Comparison of ENCODE assay signal across 8 cellular contexts in the genomic region with DNA sequence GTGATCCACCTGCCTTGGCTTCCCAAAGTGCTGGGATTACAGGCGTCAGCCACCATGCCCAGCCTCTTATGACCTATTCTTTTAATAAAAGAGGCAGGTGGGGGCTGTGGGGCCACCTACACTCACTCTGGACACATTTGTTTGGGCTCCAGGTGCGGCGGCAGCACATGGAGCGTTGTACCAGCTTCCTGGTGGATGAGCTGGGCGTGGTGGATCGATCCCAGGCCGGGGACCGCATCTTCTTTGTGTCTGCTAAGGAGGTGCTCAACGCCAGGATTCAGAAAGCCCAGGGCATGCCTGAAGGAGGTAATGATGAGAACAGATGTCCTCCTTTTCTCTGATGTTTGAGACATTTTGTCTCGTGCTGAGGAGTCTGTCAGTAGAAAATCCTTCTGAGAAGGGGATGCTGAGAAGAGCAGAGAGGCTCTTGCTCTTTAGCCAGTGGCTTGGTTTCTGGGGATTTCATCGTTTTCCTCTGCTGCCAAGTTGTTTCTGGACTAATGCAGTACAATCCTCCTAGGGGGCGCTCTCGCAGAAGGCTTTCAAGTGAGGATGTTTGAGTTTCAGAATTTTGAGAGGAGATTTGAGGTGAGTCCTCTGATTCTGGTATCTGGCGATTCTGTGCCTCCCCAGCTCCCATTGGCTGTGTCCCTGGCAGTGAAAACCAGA. TPM values are rescaled to one million over a fixed set of nuclear protein-coding genes. Genes with fewer than 3 reads are reported as not detected.
DNase-seq lines count a peak whose midpoint lies in the region; ATAC-seq and TF ChIP-seq lines count a peak whose summit lies in the region.

No MANE protein-coding gene starts in this region.

- H3K36me3 ChIP-seq in heart left ventricle: peaks cover 5 to 100% (median 100%) of the 10 kb centered on the region in 9 donors
- peaks cover 96% of the 10 kb centered on the region for H3K36me3 ChIP-seq in RWPE2 (ENCODE audit: low read depth)
- H3K36me3 ChIP-seq in lung (ENCODE audit: control insufficient read depth in 2 of 2, insufficient read depth in 2 of 2, low read length in 2 of 2): peaks cover 53 to 70% of the 10 kb centered on the region in 2 donors

- in situ Hi-C loops in astrocyte of the spinal cord (cut with HindIII; ENCODE audit: low sequenced_read_pairs): no loop called here

- no peaks in the 10 kb centered on the region for H3K27me3 ChIP-seq in heart left ventricle
- H3K27me3 ChIP-seq in RWPE2 (ENCODE audit: insufficient read depth, poor library complexity, severe bottlenecking): no peaks in the 10 kb centered on the region
- H3K27me3 ChIP-seq in lung (ENCODE audit: control insufficient read depth, insufficient read depth): no peaks in the 10 kb centered on the region

- H3K4me1 ChIP-seq in heart left ventricle (peaks cover 0 to 25% (median 0%) of the 10 kb centered on the region in 12 donors), RWPE2 (ENCODE audit: insufficient read depth, poor library complexity, severe bottlenecking) (no peaks in the 10 kb centered on the region), lung (ENCODE audit: control insufficient read depth in 2 of 2, insufficient read depth in 2 of 2, low read length in 2 of 2) (no peaks in the 10 kb centered on the region)

- intact Hi-C loops in heart left ventricle (cut with DNase I) (no loop called here), Right ventricle myocardium inferior (cut with DNase I) (no loop called here)

- H3K9me3 ChIP-seq in heart left ventricle: no peaks in the 10 kb centered on the region
- no peaks in the 10 kb centered on the region for H3K9me3 ChIP-seq in RWPE2 (ENCODE audit: severe bottlenecking)
- peaks cover 0 to 1% of the 10 kb centered on the region in 2 donors for H3K9me3 ChIP-seq in lung (ENCODE audit: control insufficient read depth in 2 of 2, insufficient read depth in 1 of 2, low read length in 1 of 2)

- H3K27ac ChIP-seq in heart left ventricle (peak overlapping the region in 9 of 12 donors; percentile 4 to 74 (median 34)), RWPE2 (ENCODE audit: poor library complexity, severe bottlenecking) (no peak overlapping the region), lung (ENCODE audit: low read depth in 1 of 2, low read length in 1 of 2) (peak overlapping the region in 1 of 2 donors; percentile 43)

- H3K4me3 ChIP-seq in heart left ventricle: no peak overlapping the region
- no peak overlapping the region for H3K4me3 ChIP-seq in RWPE2 (ENCODE audit: severe bottlenecking)
- H3K4me3 ChIP-seq in astrocyte of the spinal cord (ENCODE audit: low read depth, low read length): no peak overlapping the region
- no peak overlapping the region for H3K4me3 ChIP-seq in lung

- TF ChIP-seq CTCF in heart left ventricle (IDR thresholded peaks at IDR 0.05) (peak; percentile 15 to 54 (median 34)), RWPE2 (IDR thresholded peaks at IDR 0.05; ENCODE audit: poor library complexity, severe bottlenecking) (peak; percentile 27), astrocyte of the spinal cord (IDR thresholded peaks at IDR 0.05; ENCODE audit: low read depth, low read length) (peak; percentile 56), lung (IDR thresholded peaks at IDR 0.05; ENCODE audit: control extremely low read depth, extremely low read depth) (peak; percentile 25)

- DNase-seq in heart left ventricle (no peak), Right ventricle myocardium inferior (ENCODE audit: missing footprints) (no peak), RWPE2 (ENCODE audit: low spot score) (no peak), astrocyte of the spinal cord (ENCODE audit: low read depth, low spot score) (peak; percentile 36), lung (ENCODE audit: low spot score) (peak; percentile 57), NCI-H1048 (lab: John Stamatoyannopoulos, UW) (no peak), NCI-H774 (lab: John Stamatoyannopoulos, UW) (no peak)

- ATAC-seq in heart left ventricle: peak in 1 of 4 donors; percentile 1
- ATAC-seq in Right ventricle myocardium inferior: no peak
- ATAC-seq in RWPE2 (ENCODE audit: low read depth): no peak
- no peak for ATAC-seq in lung (ENCODE audit: insufficient read depth, low FRiP score)
- no peak for ATAC-seq in HG03095 (IDR thresholded peaks at IDR 0.05; ENCODE audit: unreplicated experiment)

- 73 to 87% (median 80%) methylated on average over 14 of the region's 14 CpGs for WGBS in heart left ventricle, 4 donors
- WGBS in lung, 2 donors: 85 to 86% methylated on average over 14 of the region's 14 CpGs

- no peak for TF ChIP-seq POLR2A in heart left ventricle (IDR thresholded peaks at IDR 0.05)

RNA-seq across cellular contexts. Expression of a gene that starts 17.9 kb away (rescaled TPM):
- total RNA-seq in heart left ventricle (10 to 100 TPM; 11.3 to 53.5 (median 17.4) TPM), Right ventricle myocardium inferior (12.3 TPM), lung (10 to 100 TPM; 16.1 to 45.8 TPM)
- polyA plus RNA-seq in heart left ventricle (10 to 100 TPM; 20.3 to 33.6 TPM), lung (10 to 100 TPM; 33.1 to 58.0 TPM)

RNA-seq across cellular contexts. Expression of a gene that starts 21.1 kb away (rescaled TPM):
- total RNA-seq in heart left ventricle (100 to 1,000 TPM; 398 to 900 (median 632) TPM), Right ventricle myocardium inferior (697 TPM), lung (10 to 100 TPM; 26.7 to 70.8 TPM)
- polyA plus RNA-seq in heart left ventricle (100 to 1,000 TPM; 263 to 374 TPM), lung (10 to 100 TPM; 30.4 to 49.3 TPM)

Comparison
In these comparisons a context has a peak if more than half of its experiments do, and no peak if none do; other contexts are left out.
1. DNase-seq: peak in astrocyte of the spinal cord (single experiment) and lung (single experiment); none in heart left ventricle (0 of 5), Right ventricle myocardium inferior (single experiment), RWPE2 (single experiment), NCI-H1048 (single experiment) and NCI-H774 (single experiment).
2. Peak in every context shown above with its lines, with median percentiles within 50 percentile points of each other: CTCF ChIP-seq.